27 cellular contexts compared by ENCODE assay signal in the genomic region with DNA sequence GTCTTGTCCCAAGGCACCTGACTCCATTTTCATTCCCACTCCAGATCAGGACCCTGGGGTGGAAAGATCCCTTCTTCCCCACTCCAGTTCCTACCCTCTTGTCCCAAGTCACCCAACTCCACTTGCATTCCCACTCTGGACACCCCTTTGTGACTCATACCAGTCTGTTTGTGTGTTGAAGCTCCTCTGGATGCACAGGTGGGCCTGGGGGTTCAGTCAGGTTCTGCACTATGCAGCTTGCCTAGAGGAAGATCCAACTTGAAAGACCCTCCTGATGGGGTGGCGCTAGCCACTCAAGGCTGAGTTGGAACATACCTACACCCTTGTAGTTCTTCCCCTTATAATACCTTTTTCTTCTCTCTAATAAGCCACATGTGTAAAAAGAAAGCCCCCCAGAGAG. TPM values are rescaled to one million over a fixed set of nuclear protein-coding genes. Genes with fewer than 3 reads are reported as not detected.
"Had no signal": no experiment of that assay in that cellular context is flagged by ENCODE, and none has a peak within 500 bp of the region (broad histone marks: within the 10 kb centered on the region; RNA-seq: fewer than 3 reads in every experiment).

No MANE protein-coding gene starts in this region.

- FAIRE-seq: colon, endothelial cell of umbilical vein, frontal cortex, kidney had no signal

- H3K27me3 Mint-ChIP-seq: memory B cell; naive thymus-derived CD4-positive, alpha-beta T cell had no signal

- H3K4me2 ChIP-seq: hepatocyte had no signal

- H3K9me3 Mint-ChIP-seq: immature natural killer cell; memory B cell; naive thymus-derived CD4-positive, alpha-beta T cell had no signal

- H3K4me3 Mint-ChIP-seq: immature natural killer cell; memory B cell; naive thymus-derived CD4-positive, alpha-beta T cell had no signal

- ATAC-seq: foreskin keratinocyte; gastroesophageal sphincter; heart left ventricle; left colon; left lobe of liver; lower lobe of right lung; naive thymus-derived CD4-positive, alpha-beta T cell had no signal

- DNase-seq: dermis blood vessel endothelial cell; dorsolateral prefrontal cortex; effector CD4-positive, alpha-beta T cell; effector memory CD4-positive, alpha-beta T cell; foreskin keratinocyte; heart left ventricle; hypothalamus; immature natural killer cell; islet precursor cell; kidney; kidney glomerular epithelial cell; left colon; left ventricle myocardium inferior; lower lobe of right lung; mesendoderm; midbrain; naive thymus-derived CD4-positive, alpha-beta T cell had no signal

- H3K4me3 ChIP-seq: coronary artery, dorsolateral prefrontal cortex, esophagus muscularis mucosa, gastroesophageal sphincter, heart left ventricle, hepatocyte, left ventricle myocardium inferior, lower lobe of right lung had no signal

- H3K27ac ChIP-seq: coronary artery, dorsolateral prefrontal cortex, esophagus muscularis mucosa, foreskin keratinocyte, gastroesophageal sphincter, heart left ventricle, hepatocyte, left ventricle myocardium inferior, lower lobe of right lung had no signal

- H3K27ac Mint-ChIP-seq: immature natural killer cell, memory B cell had no signal

- H3K36me3 ChIP-seq: esophagus muscularis mucosa, gastroesophageal sphincter, left ventricle myocardium inferior, lower lobe of right lung had no signal

- H3K9me3 ChIP-seq: esophagus muscularis mucosa, gastroesophageal sphincter, heart left ventricle, left ventricle myocardium inferior, lower lobe of right lung had no signal

- H3K27me3 ChIP-seq: dorsolateral prefrontal cortex, esophagus muscularis mucosa, foreskin keratinocyte, gastroesophageal sphincter, heart left ventricle, hepatocyte had no signal

- H3K4me1 Mint-ChIP-seq: immature natural killer cell, memory B cell had no signal

RNA-seq across cellular contexts. Expression of a gene that starts 9.8 kb away (rescaled TPM):
- total RNA-seq: mononuclear cell had no signal

RNA-seq across cellular contexts. Expression of a gene that starts 14.4 kb away (rescaled TPM):
- polyA plus RNA-seq: immature natural killer cell had no signal
